ENCODE assay signal across 9 cellular contexts in genomic region chr12:27627123-27627835, GRCh38.
DNase-seq lines count a peak whose midpoint lies in the region; ATAC-seq and TF ChIP-seq lines count a peak whose summit lies in the region.
"Had no signal": no experiment of that assay in that cellular context is flagged by ENCODE, and none has a peak within 500 bp of the region (broad histone marks: within the 10 kb centered on the region; RNA-seq: fewer than 3 reads in every experiment).

No MANE protein-coding gene starts in this region.

- peaks cover 2 to 14% of the 10 kb centered on the region in 2 donors for H3K4me1 ChIP-seq in aorta (ENCODE audit: control insufficient read depth in 1 of 2, insufficient read depth in 2 of 2, low read length in 2 of 2)

- 4 to 7% methylated on average over 7 of the region's 7 CpGs for WGBS in aorta, 2 donors

- no peaks in the 10 kb centered on the region for H3K27me3 ChIP-seq in aorta (ENCODE audit: control insufficient read depth in 1 of 2, insufficient read depth in 2 of 2, low read length in 1 of 2)

- no peaks in the 10 kb centered on the region for H3K9me3 Mint-ChIP-seq in natural killer cell treated with Interleukin-12 subunit alpha and Interleukin-12 subunit beta and Interleukin-15 and Interleukin-18, amount 100 ng/mL, for 72 hours
- no peaks in the 10 kb centered on the region for H3K9me3 Mint-ChIP-seq in natural killer cell

- TF ChIP-seq CTCF in natural killer cell (IDR thresholded peaks at IDR 0.05) (no peak), fibroblast of pulmonary artery (IDR thresholded peaks at IDR 0.05; ENCODE audit: low read length, missing control alignments) (no peak)

- no peaks in the 10 kb centered on the region for H3K4me1 Mint-ChIP-seq in natural killer cell treated with Interleukin-12 subunit alpha and Interleukin-12 subunit beta and Interleukin-15 and Interleukin-18, amount 100 ng/mL, for 72 hours (ENCODE audit: low read depth in 2 of 2)
- H3K4me1 Mint-ChIP-seq in natural killer cell, result no peaks in the 10 kb centered on the region

- H3K36me3 ChIP-seq in aorta (ENCODE audit: control insufficient read depth in 1 of 2, insufficient read depth in 2 of 2, low read length in 1 of 2), result no peaks in the 10 kb centered on the region

- peak overlapping the region in 1 of 2 donors; percentile 20 for H3K27ac Mint-ChIP-seq in natural killer cell treated with Interleukin-12 subunit alpha and Interleukin-12 subunit beta and Interleukin-15 and Interleukin-18, amount 100 ng/mL, for 72 hours
- no peak overlapping the region for H3K27ac Mint-ChIP-seq in natural killer cell
- H3K27ac Mint-ChIP-seq: CD4-positive, alpha-beta memory T cell had no signal

- H3K27me3 Mint-ChIP-seq in natural killer cell treated with Interleukin-12 subunit alpha and Interleukin-12 subunit beta and Interleukin-15 and Interleukin-18, amount 100 ng/mL, for 72 hours, result peaks cover 0 to 2% of the 10 kb centered on the region in 2 donors
- peaks cover 0 to 7% of the 10 kb centered on the region in 2 donors for H3K27me3 Mint-ChIP-seq in natural killer cell (ENCODE audit: low read depth in 2 of 2)
- H3K27me3 Mint-ChIP-seq: CD4-positive, alpha-beta memory T cell had no signal

- peak overlapping the region in 1 of 2 donors; percentile 43 for H3K27ac ChIP-seq in aorta (ENCODE audit: low read depth in 1 of 2, low read length in 2 of 2)

- H3K36me3 Mint-ChIP-seq in natural killer cell treated with Interleukin-12 subunit alpha and Interleukin-12 subunit beta and Interleukin-15 and Interleukin-18, amount 100 ng/mL, for 72 hours, result no peaks in the 10 kb centered on the region
- H3K36me3 Mint-ChIP-seq in natural killer cell, result no peaks in the 10 kb centered on the region
- H3K36me3 Mint-ChIP-seq: CD4-positive, alpha-beta memory T cell had no signal

- no peak for DNase-seq in natural killer cell treated with Interleukin-12 subunit alpha and Interleukin-12 subunit beta and Interleukin-15 and Interleukin-18, amount 100 ng/mL, for 72 hours (ENCODE audit: low spot score)
- DNase-seq in natural killer cell (no peak), NOMO-1 treated with dmso at 0.1 percent for 144 hours (lab: John Stamatoyannopoulos, UW; ENCODE audit: unreplicated experiment) (peak; percentile 41), fibroblast of pulmonary artery (ENCODE audit: low read depth) (peak; percentile 87), aorta (peak in 1 of 2 donors; percentile 53), NCI-H526 (lab: John Stamatoyannopoulos, UW) (no peak)
- DNase-seq: CD4-positive, alpha-beta memory T cell had no signal

- H3K9me3 ChIP-seq in aorta (ENCODE audit: control insufficient read depth, low read length), result no peaks in the 10 kb centered on the region

- ATAC-seq in natural killer cell treated with Interleukin-12 subunit alpha and Interleukin-12 subunit beta and Interleukin-15 and Interleukin-18, amount 100 ng/mL, for 72 hours, result peak; percentile 73 to 78
- ATAC-seq in natural killer cell (no peak), aorta (ENCODE audit: low FRiP score) (peak; percentile 69), GM21576 (IDR thresholded peaks at IDR 0.05; ENCODE audit: unreplicated experiment) (no peak)
- ATAC-seq in activated CD4-positive, CD25-positive, alpha-beta regulatory T cell treated with anti-CD3 and anti-CD28 coated beads, Interleukin-2, amount 50 U/mL, for 24 hours, result no peak

- no peak overlapping the region for H3K4me3 Mint-ChIP-seq in natural killer cell treated with Interleukin-12 subunit alpha and Interleukin-12 subunit beta and Interleukin-15 and Interleukin-18, amount 100 ng/mL, for 72 hours
- no peak overlapping the region for H3K4me3 Mint-ChIP-seq in natural killer cell
- H3K4me3 Mint-ChIP-seq: CD4-positive, alpha-beta memory T cell had no signal

- intact Hi-C loops in natural killer cell (cut with micrococcal nuclease) (no loop called here), aorta (cut with DNase I) (loop anchor here in 1 of 2 donors (5.0 kb wide), 1 partner anchor 100 kb away; no protein-coding TSS in a partner anchor)

- peak overlapping the region; percentile 21 for H3K4me3 ChIP-seq in fibroblast of pulmonary artery (replicated peaks; ENCODE audit: low read depth, low read length)
- H3K4me3 ChIP-seq in aorta (ENCODE audit: low read length in 2 of 2), result no peak overlapping the region

Comparison
In these comparisons a context has a peak if more than half of its experiments do, and no peak if none do; other contexts are left out.
1. ATAC-seq: peak in natural killer cell treated with Interleukin-12 subunit alpha and Interleukin-12 subunit beta and Interleukin-15 and Interleukin-18, amount 100 ng/mL, for 72 hours (2 of 2) and aorta (single experiment); none in natural killer cell (0 of 3), GM21576 (single experiment) and activated CD4-positive, CD25-positive, alpha-beta regulatory T cell treated with anti-CD3 and anti-CD28 coated beads, Interleukin-2, amount 50 U/mL, for 24 hours (0 of 2).
2. DNase-seq: peak in NOMO-1 treated with dmso at 0.1 percent for 144 hours (single experiment) and fibroblast of pulmonary artery (single experiment); none in natural killer cell treated with Interleukin-12 subunit alpha and Interleukin-12 subunit beta and Interleukin-15 and Interleukin-18, amount 100 ng/mL, for 72 hours (single experiment), natural killer cell (single experiment) and NCI-H526 (0 of 2).